In the genomic region with DNA sequence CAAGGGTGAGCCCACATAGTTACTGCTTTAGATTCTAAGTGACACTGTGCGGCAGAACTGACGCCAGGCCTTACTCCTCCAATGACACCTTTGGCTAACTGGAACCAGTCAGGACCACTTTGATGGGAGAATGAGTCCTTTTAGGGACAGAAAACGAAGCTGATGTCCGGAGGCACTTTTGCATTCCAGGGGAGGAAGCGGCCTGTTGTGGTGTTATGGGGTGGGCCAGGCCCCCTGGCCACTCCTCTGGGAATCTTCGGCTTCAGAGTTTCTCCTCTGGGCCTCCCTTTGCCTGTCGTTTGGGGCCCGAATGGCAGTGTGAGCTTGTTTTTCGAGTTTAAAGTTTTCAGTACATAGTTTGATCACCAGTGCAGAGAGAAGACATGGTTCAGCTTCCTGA, we compare ENCODE assay signal across 9 cellular contexts.
A peak's percentile ranks its signal among the peaks of the same experiment; 100 is the strongest.
DNase-seq lines count a peak whose midpoint lies in the region; ATAC-seq and TF ChIP-seq lines count a peak whose summit lies in the region.
"Had no signal": no experiment of that assay in that cellular context is flagged by ENCODE, and none has a peak within 500 bp of the region (broad histone marks: within the 10 kb centered on the region; RNA-seq: fewer than 3 reads in every experiment).

No MANE protein-coding gene starts in this region.

- H3K36me3 ChIP-seq in heart left ventricle = peaks cover 0 to 15% (median 0%) of the 10 kb centered on the region in 9 donors
- peaks cover 12% of the 10 kb centered on the region for H3K36me3 ChIP-seq in brain microvascular endothelial cell (replicated peaks)
- peaks cover 0 to 6% (median 3%) of the 10 kb centered on the region in 3 experiments for H3K36me3 ChIP-seq in naive thymus-derived CD4-positive, alpha-beta T cell (ENCODE audit: control insufficient read depth in 2 of 3, insufficient read depth in 3 of 3, low read length in 3 of 3)

- DNase-seq in heart left ventricle (no peak), Right ventricle myocardium inferior (ENCODE audit: missing footprints) (no peak), brain microvascular endothelial cell (no peak), ureter (ENCODE audit: low spot score) (peak; percentile 36), sciatic nerve (ENCODE audit: low spot score) (no peak), cerebellum (ENCODE audit: low spot score) (no peak)
- DNase-seq in naive thymus-derived CD4-positive, alpha-beta T cell = no peak
- DNase-seq: NCI-H1092 had no signal

- no peak for TF ChIP-seq CTCF in heart left ventricle (IDR thresholded peaks at IDR 0.05)
- TF ChIP-seq CTCF in brain microvascular endothelial cell (IDR thresholded peaks at IDR 0.05; ENCODE audit: low read depth, low read length, missing control alignments) = no peak

- CTCF ChIA-PET in naive thymus-derived CD4-positive, alpha-beta T cell (lab: Charles Lee) = interaction anchor here (0.6 to 1.5 kb wide), 2 partner anchors 35 to 38 kb away, joined by 3 read pairs; no protein-coding TSS in a partner anchor

- H3K9me3 ChIP-seq in heart left ventricle = no peaks in the 10 kb centered on the region
- no peaks in the 10 kb centered on the region for H3K9me3 ChIP-seq in naive thymus-derived CD4-positive, alpha-beta T cell (ENCODE audit: control insufficient read depth in 2 of 3, low read length in 3 of 3)

- H3K27me3 ChIP-seq in heart left ventricle (no peaks in the 10 kb centered on the region), brain microvascular endothelial cell (replicated peaks) (no peaks in the 10 kb centered on the region)
- no peaks in the 10 kb centered on the region for H3K27me3 ChIP-seq in naive thymus-derived CD4-positive, alpha-beta T cell (ENCODE audit: control insufficient read depth in 2 of 2, insufficient read depth in 2 of 2, low read length in 2 of 2)

- peaks cover 5 to 52% (median 29%) of the 10 kb centered on the region in 5 donors for H3K36me3 Mint-ChIP-seq in naive thymus-derived CD4-positive, alpha-beta T cell

- peak overlapping the region; percentile 88 to 100 (median 97) for H3K27ac Mint-ChIP-seq in naive thymus-derived CD4-positive, alpha-beta T cell

- 85 to 92% (median 86%) methylated on average over 9 of the region's 9 CpGs for WGBS in heart left ventricle, 4 donors

- no peaks in the 10 kb centered on the region for H3K27me3 Mint-ChIP-seq in naive thymus-derived CD4-positive, alpha-beta T cell

- in situ Hi-C loops in brain microvascular endothelial cell (cut with HindIII; ENCODE audit: low pct_ligation_motif_present, low sequenced_read_pairs) = loop anchor here (25.0 kb wide), 1 partner anchor 146 kb away; no protein-coding TSS in a partner anchor

- intact Hi-C loops in heart left ventricle (cut with DNase I) = loop anchor here in 5 of 10 donors (5.0 to 10.0 kb wide), 3 partner anchors 46 to 148 kb away; a partner anchor contains a TSS
- intact Hi-C loops in Right ventricle myocardium inferior (cut with DNase I) = no loop called here
- intact Hi-C loops in naive thymus-derived CD4-positive, alpha-beta T cell (cut with micrococcal nuclease) = loop anchor here (1.0 to 10.0 kb wide), 7 partner anchors 11 to 692 kb away; a partner anchor contains a TSS
- intact Hi-C loops in sciatic nerve (cut with DNase I) = no loop called here

- TF ChIP-seq POLR2A in heart left ventricle (IDR thresholded peaks at IDR 0.05) = no peak

- peaks cover 72 to 100% (median 96%) of the 10 kb centered on the region in 7 donors for H3K4me1 Mint-ChIP-seq in naive thymus-derived CD4-positive, alpha-beta T cell

- H3K4me3 Mint-ChIP-seq in naive thymus-derived CD4-positive, alpha-beta T cell = peak overlapping the region in 4 of 10 donors; percentile 24 to 85 (median 72)

- peaks cover 0 to 97% (median 39%) of the 10 kb centered on the region in 12 donors for H3K4me1 ChIP-seq in heart left ventricle
- H3K4me1 ChIP-seq in naive thymus-derived CD4-positive, alpha-beta T cell (ENCODE audit: control insufficient read depth in 2 of 2, insufficient read depth in 2 of 2, low read length in 2 of 2) = peaks cover 86 to 100% of the 10 kb centered on the region in 2 donors

- H3K9me3 Mint-ChIP-seq in naive thymus-derived CD4-positive, alpha-beta T cell = peaks cover 0 to 2% (median 0%) of the 10 kb centered on the region in 11 donors

- H3K4me3 ChIP-seq in heart left ventricle = no peak overlapping the region
- H3K4me3 ChIP-seq in brain microvascular endothelial cell (ENCODE audit: low read depth, low read length) = no peak overlapping the region
- no peak overlapping the region for H3K4me3 ChIP-seq in naive thymus-derived CD4-positive, alpha-beta T cell (ENCODE audit: low read length)

- POLR2A ChIA-PET in naive thymus-derived CD4-positive, alpha-beta T cell (lab: Charles Lee) = interaction anchor here (0.6 to 3.6 kb wide), 5 partner anchors 35 to 592 kb away, joined by 3 to 15 read pairs (median 4); a partner anchor contains a TSS

- ATAC-seq in heart left ventricle (no peak), Right ventricle myocardium inferior (no peak), sciatic nerve (no peak), HG03460 (IDR thresholded peaks at IDR 0.05; ENCODE audit: unreplicated experiment) (no peak)
- ATAC-seq in naive thymus-derived CD4-positive, alpha-beta T cell = no peak

- H3K27ac ChIP-seq in heart left ventricle = peak overlapping the region in 11 of 12 donors; percentile 33 to 88 (median 74)
- H3K27ac ChIP-seq in brain microvascular endothelial cell = peak overlapping the region; percentile 100
- peak overlapping the region; percentile 52 for H3K27ac ChIP-seq in naive thymus-derived CD4-positive, alpha-beta T cell (ENCODE audit: low read depth, low read length)

Comparison
In these comparisons a context has a peak if more than half of its experiments do, and no peak if none do; other contexts are left out.
1. intact Hi-C loops: an anchor here in naive thymus-derived CD4-positive, alpha-beta T cell (1.0 to 10.0 kb wide); none called in Right ventricle myocardium inferior and sciatic nerve.